9 cellular contexts compared by ENCODE assay signal in the genomic region with DNA sequence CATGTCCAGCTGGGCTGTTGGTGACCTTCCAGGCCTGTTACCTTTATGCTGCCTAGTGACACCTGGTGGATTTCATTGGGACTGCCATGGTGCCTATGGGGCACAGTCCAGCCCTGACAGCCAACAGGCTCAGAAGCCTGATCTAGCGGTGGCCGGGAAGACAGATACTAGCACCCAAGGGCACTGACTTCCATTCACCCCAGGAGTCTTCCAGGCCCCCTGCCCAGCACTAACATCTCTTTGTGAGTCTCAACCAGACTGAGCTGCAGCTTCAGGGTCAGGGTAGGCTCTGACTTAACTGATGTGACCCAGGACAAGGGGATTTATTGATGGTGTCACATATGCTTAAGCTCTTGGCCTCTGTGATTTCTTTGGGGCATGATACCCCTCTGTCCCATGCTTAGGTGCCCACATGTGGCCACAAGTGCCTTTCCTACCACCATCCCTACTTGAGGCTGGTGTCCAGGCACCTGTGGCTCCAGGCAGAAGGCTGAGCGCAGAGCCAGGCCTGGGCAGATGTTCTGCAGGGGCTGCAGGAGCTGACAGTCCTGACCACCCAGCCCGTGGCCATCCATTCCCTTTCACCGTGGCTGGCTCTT. TPM values are rescaled to one million over a fixed set of nuclear protein-coding genes. Genes with fewer than 3 reads are reported as not detected.
DNase-seq lines count a peak whose midpoint lies in the region; ATAC-seq and TF ChIP-seq lines count a peak whose summit lies in the region.
"Not testable (repeated sequence)": the region's sequence is repeated elsewhere in the genome, so short reads cannot be mapped to it uniquely, and the experiment has no call there.
"Had no signal": no experiment of that assay in that cellular context is flagged by ENCODE, and none has a peak within 500 bp of the region (broad histone marks: within the 10 kb centered on the region; RNA-seq: fewer than 3 reads in every experiment).

No MANE protein-coding gene starts in this region.

- not testable (repeated sequence) for H3K4me3 ChIP-seq in OCI-LY1 (ENCODE audit: low read depth, low read length, poor library complexity, severe bottlenecking); breast epithelium; right atrium auricular region

- H3K9ac ChIP-seq in OCI-LY1 (ENCODE audit: low read length) = not testable (repeated sequence)

- intact Hi-C loops in Calu3 (cut with micrococcal nuclease; ENCODE audit: unreplicated experiment); breast epithelium (cut with DNase I; ENCODE audit: low total_unique reads); posterior vena cava (cut with DNase I): not testable (repeated sequence)

- not testable (repeated sequence) for H2AFZ ChIP-seq in OCI-LY1 (ENCODE audit: low read length)

- H3F3A ChIP-seq in OCI-LY1 (ENCODE audit: insufficient read depth, low read length) = not testable (repeated sequence)

- peak; percentile 65 for ATAC-seq in GM21619 (IDR thresholded peaks at IDR 0.05; ENCODE audit: unreplicated experiment)
- peak; percentile 98 for ATAC-seq in activated CD8-positive, alpha-beta T cell treated with anti-CD3 and anti-CD28 coated beads, Interleukin-2, amount 10 ng/mL, durations not matched to agents 7 days and 5 days
- ATAC-seq in stimulated activated memory B cell treated with anti-CD40 and anti-IgM and Interleukin-4, amounts not matched to agents 10 μg/mL and 1 μg/mL and 100 μg/mL, for 72 hours = peak; percentile 93

- not testable (repeated sequence) for H3K4me2 ChIP-seq in OCI-LY1 (ENCODE audit: low read length)

- H3K4me1 Mint-ChIP-seq in Calu3 (ENCODE audit: low read depth, unreplicated experiment); activated CD8-positive, alpha-beta T cell treated with anti-CD3 and anti-CD28 coated beads, Interleukin-2, amount 10 ng/mL, durations not matched to agents 7 days and 5 days (ENCODE audit: low read depth); stimulated activated memory B cell treated with anti-CD40 and anti-IgM and Interleukin-4, amounts not matched to agents 10 μg/mL and 1 μg/mL and 100 μg/mL, for 72 hours: not testable (repeated sequence)

- H3K27ac Mint-ChIP-seq in Calu3 (ENCODE audit: unreplicated experiment); activated CD8-positive, alpha-beta T cell treated with anti-CD3 and anti-CD28 coated beads, Interleukin-2, amount 10 ng/mL, durations not matched to agents 7 days and 5 days; stimulated activated memory B cell treated with anti-CD40 and anti-IgM and Interleukin-4, amounts not matched to agents 10 μg/mL and 1 μg/mL and 100 μg/mL, for 72 hours: not testable (repeated sequence)

- H3K4me1 ChIP-seq in OCI-LY1 (ENCODE audit: insufficient read depth, low read length, severe bottlenecking); breast epithelium; right atrium auricular region: not testable (repeated sequence)

- H3K27me3 Mint-ChIP-seq in Calu3 (ENCODE audit: unreplicated experiment) = peaks cover 12% of the 10 kb centered on the region
- H3K27me3 Mint-ChIP-seq in activated CD8-positive, alpha-beta T cell treated with anti-CD3 and anti-CD28 coated beads, Interleukin-2, amount 10 ng/mL, durations not matched to agents 7 days and 5 days (ENCODE audit: low read depth) = not testable (repeated sequence)
- H3K27me3 Mint-ChIP-seq in stimulated activated memory B cell treated with anti-CD40 and anti-IgM and Interleukin-4, amounts not matched to agents 10 μg/mL and 1 μg/mL and 100 μg/mL, for 72 hours = peaks cover 15% of the 10 kb centered on the region

- H3K9me3 Mint-ChIP-seq in Calu3 (ENCODE audit: low read depth, unreplicated experiment); activated CD8-positive, alpha-beta T cell treated with anti-CD3 and anti-CD28 coated beads, Interleukin-2, amount 10 ng/mL, durations not matched to agents 7 days and 5 days (ENCODE audit: insufficient read depth); stimulated activated memory B cell treated with anti-CD40 and anti-IgM and Interleukin-4, amounts not matched to agents 10 μg/mL and 1 μg/mL and 100 μg/mL, for 72 hours: not testable (repeated sequence)

- POLR2A ChIA-PET in activated CD8-positive, alpha-beta T cell treated with anti-CD3 and anti-CD28 coated beads, Interleukin-2, amount 10 ng/mL, durations not matched to agents 7 days and 5 days (lab: Charles Lee) = interaction anchor here (0.6 kb wide), 1 partner anchor 248 kb away, joined by 3 read pairs; no protein-coding TSS in a partner anchor

- not testable (repeated sequence) for TF ChIP-seq POLR2A in breast epithelium (IDR thresholded peaks at IDR 0.05)

- CTCF ChIA-PET in Calu3 (lab: Charles Lee) = interaction anchor here (0.6 to 1.2 kb wide), 2 partner anchors 967 to 1162 kb away, joined by 3 to 8 read pairs; no protein-coding TSS in a partner anchor
- CTCF ChIA-PET in activated CD8-positive, alpha-beta T cell treated with anti-CD3 and anti-CD28 coated beads, Interleukin-2, amount 10 ng/mL, durations not matched to agents 7 days and 5 days (lab: Charles Lee) = interaction anchor here (0.7 to 1.2 kb wide), 2 partner anchors 245 to 1847 kb away, joined by 3 to 5 read pairs; no protein-coding TSS in a partner anchor

- not testable (repeated sequence) for H3K9me3 ChIP-seq in OCI-LY1 (ENCODE audit: low read length); breast epithelium; right atrium auricular region

- H3K9me2 ChIP-seq in OCI-LY1 (ENCODE audit: low read depth, low read length) = not testable (repeated sequence)

- peak; percentile 98 for DNase-seq in Calu3
- peak; percentile 86 for DNase-seq in activated CD8-positive, alpha-beta T cell treated with anti-CD3 and anti-CD28 coated beads, Interleukin-2, amount 10 ng/mL, durations not matched to agents 7 days and 5 days
- peak; percentile 73 to 80 for DNase-seq in breast epithelium (ENCODE audit: low spot score in 2 of 2)
- peak; percentile 73 for DNase-seq in right atrium auricular region (ENCODE audit: low spot score)
- DNase-seq in posterior vena cava (ENCODE audit: low spot score) = peak; percentile 83

- not testable (repeated sequence) for H4K20me1 ChIP-seq in OCI-LY1 (ENCODE audit: insufficient read depth, low read length)

- not testable (repeated sequence) for H3K36me3 Mint-ChIP-seq in Calu3 (ENCODE audit: insufficient read depth, unreplicated experiment); activated CD8-positive, alpha-beta T cell treated with anti-CD3 and anti-CD28 coated beads, Interleukin-2, amount 10 ng/mL, durations not matched to agents 7 days and 5 days (ENCODE audit: low read depth); stimulated activated memory B cell treated with anti-CD40 and anti-IgM and Interleukin-4, amounts not matched to agents 10 μg/mL and 1 μg/mL and 100 μg/mL, for 72 hours

- BruUV-seq in Calu3 (replicated peaks; lab: Mats Ljungman, UMichigan) = not testable (repeated sequence)

- H3K27ac ChIP-seq in OCI-LY1 (ENCODE audit: low read depth, low read length, poor library complexity, severe bottlenecking); breast epithelium; right atrium auricular region: not testable (repeated sequence)

- H3K4me3 Mint-ChIP-seq in Calu3 (ENCODE audit: low read depth, unreplicated experiment); activated CD8-positive, alpha-beta T cell treated with anti-CD3 and anti-CD28 coated beads, Interleukin-2, amount 10 ng/mL, durations not matched to agents 7 days and 5 days; stimulated activated memory B cell treated with anti-CD40 and anti-IgM and Interleukin-4, amounts not matched to agents 10 μg/mL and 1 μg/mL and 100 μg/mL, for 72 hours: not testable (repeated sequence)

- not testable (repeated sequence) for H3K79me2 ChIP-seq in OCI-LY1 (ENCODE audit: insufficient read depth, low read length)

- not testable (repeated sequence) for H3K36me3 ChIP-seq in OCI-LY1 (ENCODE audit: insufficient read depth, low read length); breast epithelium; right atrium auricular region

- not testable (repeated sequence) for H3K27me3 ChIP-seq in OCI-LY1 (ENCODE audit: insufficient read depth, low read length); breast epithelium; right atrium auricular region

- TF ChIP-seq CTCF in Calu3 (IDR thresholded peaks at IDR 0.05; ENCODE audit: unreplicated experiment) (peak; percentile 89), OCI-LY1 (IDR thresholded peaks at IDR 0.05; ENCODE audit: low read length) (peak; percentile 43), breast epithelium (IDR thresholded peaks at IDR 0.05) (peak; percentile 46 to 70 (median 55)), right atrium auricular region (IDR thresholded peaks at IDR 0.05) (peak; percentile 73 to 74)

RNA-seq across cellular contexts. Expression of gene GOLGA6D, which starts 8.0 kb away (rescaled TPM):
- total RNA-seq in Calu3 (2022) (0.27 TPM in 1 of 2 replicates, not detected in the other), breast epithelium (under 1 TPM in 1 of 3 donors, not detected in 2; 0.16 TPM), right atrium auricular region (not detected), posterior vena cava (not detected)
- not detected for total RNA-seq in activated CD8-positive, alpha-beta T cell treated with anti-CD3 and anti-CD28 coated beads, Interleukin-2, amount 10 ng/mL, durations not matched to agents 7 days and 5 days
- total RNA-seq: urinary bladder had no signal

RNA-seq across cellular contexts. Expression of gene GOLGA6C, which starts 16.5 kb away (rescaled TPM):
- total RNA-seq in Calu3 (2022) (not detected in 2 replicates), breast epithelium (under 1 TPM in 1 of 3 donors, not detected in 2; 0.33 TPM), right atrium auricular region (not detected), posterior vena cava (not detected)
- not detected for total RNA-seq in activated CD8-positive, alpha-beta T cell treated with anti-CD3 and anti-CD28 coated beads, Interleukin-2, amount 10 ng/mL, durations not matched to agents 7 days and 5 days
- total RNA-seq: urinary bladder had no signal
